Comparison of ENCODE assay signal across 1 cellular context in genomic region chr4:71568131-71568530, GRCh38.
TF ChIP-seq lines count a peak whose summit lies in the region.

No MANE protein-coding gene starts in this region.

TF ChIP-seq in H1, 55 proteins besides CTCF, POLR2A, EP300 and RAD21 (continued from another document):
- TF ChIP-seq ATF2 (IDR thresholded peaks at IDR 0.05; ENCODE audit: low read length), result no peak
- no peak for TF ChIP-seq CTBP2 (IDR thresholded peaks at IDR 0.05; ENCODE audit: borderline replicate concordance, insufficient read depth, insufficient read length, low read length)
- TF ChIP-seq ASH2L (IDR thresholded peaks at IDR 0.05; ENCODE audit: low read length), result no peak
- TF ChIP-seq RNF2 (IDR thresholded peaks at IDR 0.05; ENCODE audit: borderline replicate concordance, low read depth, low read length, missing control alignments, poor library complexity, severe bottlenecking), result no peak
TF ChIP-seq in H1: peak in this region for 0.
